In genomic region chr10:127947206-127947605, GRCh38 we compare ENCODE assay signal across 24 cellular contexts. TPM values are rescaled to one million over a fixed set of nuclear protein-coding genes. Genes with fewer than 3 reads are reported as not detected.
"Had no signal": no experiment of that assay in that cellular context is flagged by ENCODE, and none has a peak within 500 bp of the region (broad histone marks: within the 10 kb centered on the region; RNA-seq: fewer than 3 reads in every experiment).

No MANE protein-coding gene starts in this region.

- H3K9me3 ChIP-seq: sigmoid colon, spleen, thoracic aorta, upper lobe of left lung had no signal

- H3K27me3 ChIP-seq: cardiac muscle cell, sigmoid colon, spleen, upper lobe of left lung had no signal

- DNase-seq: activated CD4-positive, alpha-beta T cell treated with anti-CD3 and anti-CD28 coated beads for 1 hour; activated CD8-positive, alpha-beta memory T cell treated with anti-CD3 and anti-CD28 coated beads for 24 hours; activated CD8-positive, alpha-beta memory T cell treated with anti-CD3 and anti-CD28 coated beads, Interleukin-2, amount 50 U/mL, for 48 hours; activated effector memory CD4-positive, alpha-beta T cell treated with anti-CD3 and anti-CD28 coated beads, Interleukin-2, amount 50 U/mL, for 16 hours; activated naive CD4-positive, alpha-beta T cell treated with anti-CD3 and anti-CD28 coated beads, Interleukin-2, amount 50 U/mL, for 16 hours; activated T-cell treated with anti-CD3 and anti-CD28 coated beads, Interleukin-2, amount 50 U/mL, for 48 hours; effector memory CD8-positive, alpha-beta T cell; foreskin melanocyte; glutamatergic neuron; hippocampal formation; islet precursor cell; midbrain; nucleus accumbens; sigmoid colon; spleen; stimulated activated CD4-positive, alpha-beta T cell treated with anti-CD3 and anti-CD28 coated beads, Interleukin-4, amount 100 ng/mL, for 4 hours; upper lobe of left lung; WERI-Rb-1 had no signal

- H3K4me3 ChIP-seq: cardiac muscle cell, lung, sigmoid colon, spleen, thoracic aorta, upper lobe of left lung had no signal

- H3K27ac ChIP-seq: cardiac muscle cell, sigmoid colon, spleen, thoracic aorta, upper lobe of left lung, WERI-Rb-1 had no signal

- H3K4me1 ChIP-seq: sigmoid colon had no signal

- H3K36me3 ChIP-seq: cardiac muscle cell, sigmoid colon, spleen, thoracic aorta, upper lobe of left lung, WERI-Rb-1 had no signal

RNA-seq across cellular contexts. Expression of gene CLRN3, which starts 54.5 kb away (rescaled TPM):
- total RNA-seq: cardiac muscle cell; epithelial cell of proximal tubule; fibroblast of lung; lung; sigmoid colon; T-helper 2 cell treated with Interferon-gamma antibody and Interleukin-4, amounts not matched to agents 100 ng/mL and 5 ng/mL, for 36 hours; thoracic aorta had no signal
- polyA plus RNA-seq: cardiac muscle cell, fibroblast of lung had no signal
